Comparison of ENCODE assay signal across 21 cellular contexts in genomic region chr1:205064301-205064700, GRCh38. TPM values are rescaled to one million over a fixed set of nuclear protein-coding genes. Genes with fewer than 3 reads are reported as not detected.
"Had no signal": no experiment of that assay in that cellular context is flagged by ENCODE, and none has a peak within 500 bp of the region (broad histone marks: within the 10 kb centered on the region; RNA-seq: fewer than 3 reads in every experiment).

No MANE protein-coding gene starts in this region.

- H3K9me3 ChIP-seq: heart left ventricle, psoas muscle, right lobe of liver, thoracic aorta, transverse colon had no signal

- ATAC-seq: heart left ventricle; left colon; natural killer cell; psoas muscle; right lobe of liver; stimulated activated naive B cell treated with anti-CD40 and anti-IgM and Interleukin-4, amounts not matched to agents 10 μg/mL and 1 μg/mL and 100 μg/mL, for 72 hours; stimulated activated naive CD8-positive, alpha-beta T cell treated with anti-CD3 and anti-CD28 coated beads, Interleukin-15, amount 100 ng/mL, for 72 hours had no signal

- H3K36me3 ChIP-seq: heart left ventricle, right lobe of liver, thoracic aorta, transverse colon had no signal

- H3K27me3 ChIP-seq: heart left ventricle, right lobe of liver, transverse colon had no signal

- H3K4me3 ChIP-seq: coronary artery, heart left ventricle, psoas muscle, right lobe of liver, thoracic aorta, transverse colon had no signal

- H3K4me1 ChIP-seq: parathyroid adenoma, psoas muscle, right lobe of liver had no signal

- DNase-seq: effector CD4-positive, alpha-beta T cell; foreskin melanocyte; heart left ventricle; hippocampal formation; left colon; natural killer cell; nucleus accumbens; retina; stimulated activated CD4-positive, alpha-beta T cell treated with anti-CD3 and anti-CD28 coated beads, Interleukin-2, amount 100 ng/mL, for 24 hours; stimulated activated CD4-positive, alpha-beta T cell treated with anti-CD3 and anti-CD28 coated beads, Interleukin-4, amount 100 ng/mL, for 4 hours; stimulated activated naive B cell treated with anti-CD40 and anti-IgM and Interleukin-4, amounts not matched to agents 10 μg/mL and 1 μg/mL and 100 μg/mL, for 72 hours; stimulated activated naive CD8-positive, alpha-beta T cell treated with anti-CD3 and anti-CD28 coated beads, Interleukin-15, amount 100 ng/mL, for 72 hours; transverse colon had no signal

- H3K27ac ChIP-seq: coronary artery, heart left ventricle, parathyroid adenoma, psoas muscle, right lobe of liver, thoracic aorta, transverse colon had no signal

RNA-seq across cellular contexts. Expression of gene CNTN2, which starts 21.3 kb away (rescaled TPM):
- total RNA-seq: dermis microvascular lymphatic vessel endothelial cell, kidney epithelial cell, myocyte, natural killer cell had no signal
